14 cellular contexts compared by ENCODE assay signal in the genomic region with DNA sequence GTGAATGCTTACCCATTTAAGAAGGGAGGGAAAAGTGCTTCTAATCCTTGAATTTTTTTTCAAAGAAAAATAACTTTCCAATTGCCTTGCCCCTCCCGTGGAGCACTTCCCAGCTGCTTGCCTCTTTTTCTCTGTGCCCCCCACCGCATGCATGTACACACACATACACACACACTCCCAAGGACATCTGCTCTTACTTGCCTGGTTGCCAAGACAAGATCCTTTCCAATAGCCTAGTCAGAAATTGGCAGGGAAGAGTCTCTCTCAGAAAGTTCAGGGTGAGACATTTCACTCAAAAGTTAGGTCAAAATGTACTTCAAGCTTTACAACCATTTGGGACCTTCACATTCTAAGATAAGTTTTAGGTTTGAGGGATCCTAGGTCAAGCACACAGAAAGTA. TPM values are rescaled to one million over a fixed set of nuclear protein-coding genes. Genes with fewer than 3 reads are reported as not detected.
A peak's percentile ranks its signal among the peaks of the same experiment; 100 is the strongest.
DNase-seq lines count a peak whose midpoint lies in the region; ATAC-seq and TF ChIP-seq lines count a peak whose summit lies in the region.
"Had no signal": no experiment of that assay in that cellular context is flagged by ENCODE, and none has a peak within 500 bp of the region (broad histone marks: within the 10 kb centered on the region; RNA-seq: fewer than 3 reads in every experiment).

No MANE protein-coding gene starts in this region.

- H3K27me3 ChIP-seq in MG63 (no peaks in the 10 kb centered on the region), testis (no peaks in the 10 kb centered on the region)

- TF ChIP-seq POLR2A in testis (IDR thresholded peaks at IDR 0.05) = no peak

- TF ChIP-seq CTCF in choroid plexus epithelial cell (conservative IDR thresholded peaks at IDR 0.05; ENCODE audit: low read depth, low read length) = no peak
- TF ChIP-seq CTCF in testis (IDR thresholded peaks at IDR 0.05) = no peak

- 12 to 33% methylated on average over 2 of the region's 2 CpGs for WGBS in testis, 2 donors

- ATAC-seq in HG03095 (IDR thresholded peaks at IDR 0.05; ENCODE audit: unreplicated experiment) = no peak

- no peaks in the 10 kb centered on the region for H3K4me1 ChIP-seq in testis

- H3K9me3 ChIP-seq in MG63 = no peaks in the 10 kb centered on the region
- no peaks in the 10 kb centered on the region for H3K9me3 ChIP-seq in testis

- H3K36me3 ChIP-seq in MG63 (no peaks in the 10 kb centered on the region), testis (ENCODE audit: low read depth, missing control alignments) (no peaks in the 10 kb centered on the region)

- intact Hi-C loops in testis (cut with DNase I; ENCODE audit: low total_unique reads) = no loop called here

- no peak overlapping the region for H3K27ac ChIP-seq in testis
- H3K27ac ChIP-seq: PC-9 had no signal

- no peak overlapping the region for H3K4me3 ChIP-seq in MG63
- no peak overlapping the region for H3K4me3 ChIP-seq in choroid plexus epithelial cell (ENCODE audit: low read depth, low read length)
- H3K4me3 ChIP-seq in testis = no peak overlapping the region
- H3K4me3 ChIP-seq: PC-9 had no signal

- peak; percentile 11 for DNase-seq in MG63
- peak; percentile 35 for DNase-seq in choroid plexus epithelial cell (ENCODE audit: low read depth)
- DNase-seq in fibroblast of the conjunctiva (ENCODE audit: low read depth) = peak; percentile 34
- DNase-seq in testis = peak; percentile 38
- no peak for DNase-seq in T-helper 2 cell
- DNase-seq in retina = no peak
- DNase-seq: DMS79 treated with DMSO at 0.1 percent for 48 hours, H7, NCI-H1105, NCI-H2081 treated with DMSO at 0.1 percent for 48 hours, NCI-H510A treated with DMSO at 0.1 percent for 48 hours, PC-9 had no signal

RNA-seq across cellular contexts. Expression of gene HHIP, which starts 10.9 kb away (rescaled TPM):
- not detected in 2 replicates for total RNA-seq in MG63 (2014; rRNA removed; shearing (Covaris generic); ENCODE audit: low replicate concordance)
- 1 to 10 TPM; 3.5 to 5.3 TPM for total RNA-seq in testis
- 3.5 TPM for polyA plus RNA-seq in testis (ENCODE audit: insufficient read depth, low read depth, low replicate concordance)
- total RNA-seq: PC-9 had no signal
- polyA plus RNA-seq: CD14-positive monocyte had no signal

Comparison
In these comparisons a context has a peak if more than half of its experiments do, and no peak if none do; other contexts are left out.
1. DNase-seq: peak in MG63 (single experiment), choroid plexus epithelial cell (single experiment), fibroblast of the conjunctiva (single experiment) and testis (single experiment); none in T-helper 2 cell (0 of 5) and retina (single experiment).